Comparison of ENCODE assay signal across 1 cellular context in genomic region chr1:30975217-30975616, GRCh38.
TF ChIP-seq lines count a peak whose summit lies in the region.

No MANE protein-coding gene starts in this region.

TF ChIP-seq in HepG2, 621 proteins besides CTCF, POLR2A, EP300 and RAD21 (continued from another document):
- TF ChIP-seq DZIP1 (CRISPR knock-in tag; IDR thresholded peaks at IDR 0.05) (no peak), CC2D1A (CRISPR knock-in tag; IDR thresholded peaks at IDR 0.05) (no peak), FOXA3 (CRISPR knock-in tag; IDR thresholded peaks at IDR 0.05) (peak; percentile 48), GABPA (IDR thresholded peaks at IDR 0.05; ENCODE audit: low read depth, low read length) (no peak), GABPA (CRISPR knock-in tag; IDR thresholded peaks at IDR 0.05; ENCODE audit: low read depth) (no peak), ZNF558 (CRISPR knock-in tag; IDR thresholded peaks at IDR 0.05; ENCODE audit: borderline replicate concordance) (no peak), TRIM22 (IDR thresholded peaks at IDR 0.05) (no peak), ATF7 (IDR thresholded peaks at IDR 0.05) (peak; percentile 39; the same call in 1 of the 2 replicates), ATF7 (CRISPR knock-in tag; IDR thresholded peaks at IDR 0.05) (no peak), RFXAP (CRISPR knock-in tag; IDR thresholded peaks at IDR 0.05; ENCODE audit: borderline replicate concordance) (no peak), FOXP1 (IDR thresholded peaks at IDR 0.05) (no peak; the same call in 1 of the 2 replicates), FOXP1 (CRISPR knock-in tag; IDR thresholded peaks at IDR 0.05) (peak; percentile 72), TFE3 (CRISPR knock-in tag; IDR thresholded peaks at IDR 0.05) (no peak), ZGPAT (CRISPR knock-in tag; IDR thresholded peaks at IDR 0.05) (0 out of 2 replicates have a peak, but pooled peaks have one; percentile 37), RARA (CRISPR knock-in tag; IDR thresholded peaks at IDR 0.05) (0 out of 2 replicates have a peak, but pooled peaks have one; percentile 34), CREM (IDR thresholded peaks at IDR 0.05) (no peak), CREM (CRISPR knock-in tag; IDR thresholded peaks at IDR 0.05) (no peak), MATR3 (CRISPR knock-in tag; IDR thresholded peaks at IDR 0.05) (no peak), HIC2 (CRISPR knock-in tag; IDR thresholded peaks at IDR 0.05; ENCODE audit: low read depth) (no peak), ZNF367 (CRISPR knock-in tag; IDR thresholded peaks at IDR 0.05; ENCODE audit: borderline replicate concordance) (no peak), GPN1 (CRISPR knock-in tag; IDR thresholded peaks at IDR 0.05; ENCODE audit: borderline replicate concordance) (no peak), ZFAT (CRISPR knock-in tag; conservative IDR thresholded peaks at IDR 0.05) (no peak), AKAP8 (CRISPR knock-in tag; IDR thresholded peaks at IDR 0.05) (no peak)
